19 cellular contexts compared by ENCODE assay signal in the genomic region with DNA sequence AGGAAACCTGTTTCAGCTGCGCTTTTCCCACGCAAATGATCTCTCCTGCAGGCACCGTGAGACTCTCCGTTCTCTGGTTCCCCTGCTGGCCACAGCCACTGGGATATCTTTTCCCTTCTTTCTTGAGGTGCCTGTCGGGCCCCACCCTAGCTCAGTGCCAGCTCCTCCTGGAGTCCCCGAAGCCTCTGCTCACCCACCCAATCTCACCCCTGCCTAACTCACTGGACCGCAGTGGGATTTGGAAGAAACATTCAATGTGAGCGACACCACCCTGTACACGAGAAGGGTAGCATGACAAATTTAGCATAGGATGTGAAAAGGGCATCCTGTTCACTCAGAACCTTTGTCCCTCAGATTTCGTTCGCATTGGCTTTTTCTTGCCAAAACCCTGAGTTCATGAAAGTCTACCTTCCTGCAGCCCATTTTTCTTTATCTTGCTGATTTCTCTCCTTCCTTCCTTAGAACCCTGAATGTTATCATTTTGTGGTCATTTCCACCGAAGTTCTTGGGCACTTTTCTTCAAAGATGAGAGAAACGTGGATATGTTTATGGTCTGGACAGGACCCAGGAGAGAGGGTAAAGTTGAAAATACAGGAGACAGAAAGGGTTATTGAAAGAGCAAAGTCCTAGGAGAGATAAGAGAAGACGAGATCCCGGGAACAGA.
A peak's percentile ranks its signal among the peaks of the same experiment; 100 is the strongest.
DNase-seq lines count a peak whose midpoint lies in the region; ATAC-seq, FAIRE-seq and TF ChIP-seq lines count a peak whose summit lies in the region.
"Had no signal": no experiment of that assay in that cellular context is flagged by ENCODE, and none has a peak within 500 bp of the region (broad histone marks: within the 10 kb centered on the region; RNA-seq: fewer than 3 reads in every experiment).

No MANE protein-coding gene starts in this region.

- no peak for ATAC-seq in HepG2
- peak; percentile 34 to 51 (median 46) for ATAC-seq in right lobe of liver
- no peak for ATAC-seq in GM21390 (IDR thresholded peaks at IDR 0.05; ENCODE audit: unreplicated experiment)

- H3K4me3 ChIP-seq in liver (ENCODE audit: low read depth in 1 of 3, low read length in 3 of 3) (no peak overlapping the region), HepG2 (replicated peaks in 1 of 3; ENCODE audit: insufficient read depth in 1 of 3, low read depth in 2 of 3, low read length in 3 of 3) (no peak overlapping the region), endothelial cell of umbilical vein (replicated peaks in 1 of 3; ENCODE audit: insufficient read depth in 1 of 3, low read depth in 1 of 3, low read length in 3 of 3) (no peak overlapping the region), right lobe of liver (no peak overlapping the region), esophagus squamous epithelium (no peak overlapping the region), kidney (ENCODE audit: low read length in 2 of 2) (no peak overlapping the region)
- H3K4me3 ChIP-seq: HAP-1 had no signal

- H3K27ac ChIP-seq in liver (ENCODE audit: low read depth in 1 of 2, low read length in 2 of 2) (no peak overlapping the region), HepG2 (ENCODE audit: extremely low read length, insufficient read depth, low read length) (no peak overlapping the region), endothelial cell of umbilical vein (ENCODE audit: insufficient read depth, low read depth, low read length) (no peak overlapping the region), right lobe of liver (no peak overlapping the region), esophagus squamous epithelium (no peak overlapping the region), kidney (ENCODE audit: low read depth in 2 of 2, low read length in 2 of 2) (no peak overlapping the region)
- H3K27ac ChIP-seq: HL-60 had no signal

- no peak for DNase-seq in HepG2 (ENCODE audit: low spot score)
- DNase-seq in endothelial cell of umbilical vein (ENCODE audit: low read depth, low spot score): peak; percentile 50
- no peak for DNase-seq in right lobe of liver
- no peak for DNase-seq in esophagus squamous epithelium (lab: John Stamatoyannopoulos, UW)
- no peak for DNase-seq in kidney
- DNase-seq: CD4-positive, CD25-positive, alpha-beta regulatory T cell; DMS79; KBM-7; MM.1S; NCI-H1048; NCI-H1417 treated with DMSO at 0.1 percent for 48 hours; NCI-H187; NCI-H2107; NCI-H446 treated with DMSO at 0.1 percent for 48 hours; SHP77 treated with DMSO at 0.1 percent for 48 hours had no signal

- TF ChIP-seq RAD21 in liver (IDR thresholded peaks at IDR 0.05) (no peak), HepG2 (CRISPR knock-in tag; IDR thresholded peaks at IDR 0.05) (no peak)

- H3K36me3 ChIP-seq in liver (ENCODE audit: control insufficient read depth in 4 of 4, insufficient read depth in 3 of 4, low read depth in 1 of 4, low read length in 3 of 4): no peaks in the 10 kb centered on the region
- H3K36me3 ChIP-seq in HepG2 (replicated peaks in 1 of 2; ENCODE audit: control insufficient read depth in 1 of 2, insufficient read depth in 2 of 2, low read length in 2 of 2): no peaks in the 10 kb centered on the region
- H3K36me3 ChIP-seq in endothelial cell of umbilical vein (ENCODE audit: control insufficient read depth in 2 of 2, extremely low read depth in 1 of 2, insufficient read depth in 2 of 2, low read length in 2 of 2): no peaks in the 10 kb centered on the region
- H3K36me3 ChIP-seq in right lobe of liver: no peaks in the 10 kb centered on the region
- no peaks in the 10 kb centered on the region for H3K36me3 ChIP-seq in esophagus squamous epithelium
- no peaks in the 10 kb centered on the region for H3K36me3 ChIP-seq in kidney (ENCODE audit: control insufficient read depth in 1 of 2, insufficient read depth in 2 of 2, low read length in 2 of 2)
- H3K36me3 ChIP-seq: HAP-1 had no signal

- no peak overlapping the region for H3K4me2 ChIP-seq in HepG2 (ENCODE audit: low read depth, low read length)
- H3K4me2 ChIP-seq in endothelial cell of umbilical vein (ENCODE audit: insufficient read depth, low read length): peak overlapping the region; percentile 56

- H3K9ac ChIP-seq in liver (ENCODE audit: low read depth in 1 of 2, low read length in 2 of 2): no peak overlapping the region
- H3K9ac ChIP-seq in HepG2 (ENCODE audit: insufficient read depth, low read depth, low read length): no peak overlapping the region
- no peak overlapping the region for H3K9ac ChIP-seq in endothelial cell of umbilical vein (replicated peaks; ENCODE audit: extremely low read depth, insufficient read depth, low read length)
- H3K9ac ChIP-seq in kidney (ENCODE audit: low read length in 2 of 2): no peak overlapping the region

- H3K79me2 ChIP-seq in HepG2 (ENCODE audit: insufficient read depth, low read length): no peaks in the 10 kb centered on the region
- no peaks in the 10 kb centered on the region for H3K79me2 ChIP-seq in endothelial cell of umbilical vein (ENCODE audit: control insufficient read depth, insufficient read depth, low read length)

- 57% methylated on average over 15 of the region's 15 CpGs for WGBS in liver
- WGBS in HepG2 (ENCODE audit: low lambda C conversion rate): 49% methylated on average over 15 of the region's 15 CpGs
- 48% methylated on average over 12 of the region's 15 CpGs for WGBS in right lobe of liver (ENCODE audit: insufficient coverage, low coverage, low lambda C conversion rate, missing lambda C conversion rate)
- WGBS in esophagus squamous epithelium, 2 donors: 71 to 85% methylated on average over 13 of the region's 15 CpGs

- H3K9me3 ChIP-seq in liver (ENCODE audit: control insufficient read depth in 4 of 4, low read length in 3 of 4) (no peaks in the 10 kb centered on the region), HepG2 (ENCODE audit: low read length) (no peaks in the 10 kb centered on the region), endothelial cell of umbilical vein (replicated peaks; ENCODE audit: control insufficient read depth, insufficient read depth, low read length) (no peaks in the 10 kb centered on the region), right lobe of liver (no peaks in the 10 kb centered on the region), esophagus squamous epithelium (no peaks in the 10 kb centered on the region), kidney (ENCODE audit: control insufficient read depth in 1 of 2, low read length in 2 of 2) (no peaks in the 10 kb centered on the region)
- H3K9me3 ChIP-seq: HAP-1 had no signal

- TF ChIP-seq CTCF in liver (IDR thresholded peaks at IDR 0.05; ENCODE audit: low read depth, low read length, missing input control) (no peak), HepG2 (CRISPR knock-in tag; IDR thresholded peaks at IDR 0.05) (no peak), endothelial cell of umbilical vein (IDR thresholded peaks at IDR 0.05; ENCODE audit: extremely low read depth in 1 of 2, insufficient read depth in 1 of 2, low read depth in 1 of 2, low read length in 2 of 2) (peak in 1 of 2 donors; percentile 20), right lobe of liver (IDR thresholded peaks at IDR 0.05) (no peak), esophagus squamous epithelium (IDR thresholded peaks at IDR 0.05) (no peak), kidney (IDR thresholded peaks at IDR 0.05; ENCODE audit: borderline replicate concordance, extremely low read depth, insufficient read depth) (no peak)

- no peak for FAIRE-seq in HepG2 (lab: Jason Lieb, UNC)
- FAIRE-seq in endothelial cell of umbilical vein (lab: Jason Lieb, UNC): peak; percentile 88
- FAIRE-seq in kidney (lab: Jason Lieb, UNC): no peak

- H3K27me3 ChIP-seq in liver (ENCODE audit: control insufficient read depth in 4 of 4, insufficient read depth in 4 of 4, low read length in 3 of 4): no peaks in the 10 kb centered on the region
- peaks cover 0 to 11% of the 10 kb centered on the region in 2 experiments; a peak in 1 of 5 replicates for H3K27me3 ChIP-seq in HepG2 (ENCODE audit: control insufficient read depth in 1 of 2, insufficient read depth in 2 of 2, low read length in 2 of 2)
- H3K27me3 ChIP-seq in endothelial cell of umbilical vein (ENCODE audit: control insufficient read depth in 2 of 2, insufficient read depth in 2 of 2, low read length in 2 of 2): no peaks in the 10 kb centered on the region
- no peaks in the 10 kb centered on the region for H3K27me3 ChIP-seq in right lobe of liver
- no peaks in the 10 kb centered on the region for H3K27me3 ChIP-seq in esophagus squamous epithelium

- dilution Hi-C loops in endothelial cell of umbilical vein (cut with MboI; ENCODE audit: extremely low pct_ligation_motif_present, low sequenced_read_pairs): no loop called here

- H3K4me1 ChIP-seq in liver (ENCODE audit: control insufficient read depth in 4 of 4, insufficient read depth in 4 of 4, low read length in 3 of 4): no peaks in the 10 kb centered on the region
- 0 out of 2 replicates have a peak, but pooled peaks cover 5% of the 10 kb centered on the region for H3K4me1 ChIP-seq in HepG2 (ENCODE audit: insufficient read depth, low read length)
- H3K4me1 ChIP-seq in endothelial cell of umbilical vein (ENCODE audit: control insufficient read depth, extremely low read depth, insufficient read depth, low read length): peaks cover 13% of the 10 kb centered on the region
- H3K4me1 ChIP-seq in right lobe of liver: no peaks in the 10 kb centered on the region
- H3K4me1 ChIP-seq in esophagus squamous epithelium: peaks cover 0 to 5% (median 0%) of the 10 kb centered on the region in 3 donors
- no peaks in the 10 kb centered on the region for H3K4me1 ChIP-seq in kidney (ENCODE audit: control insufficient read depth in 1 of 2, insufficient read depth in 1 of 2, low read depth in 1 of 2, low read length in 2 of 2)
- H3K4me1 ChIP-seq: HAP-1 had no signal

- no peak for TF ChIP-seq POLR2A in HepG2 (IDR thresholded peaks at IDR 0.05; ENCODE audit: insufficient read depth in 1 of 2, low read depth in 2 of 2, low read length in 2 of 2)
- TF ChIP-seq POLR2A in endothelial cell of umbilical vein (IDR thresholded peaks at IDR 0.05; ENCODE audit: low read depth, low read length): no peak
- TF ChIP-seq POLR2A in right lobe of liver (IDR thresholded peaks at IDR 0.05): no peak
- no peak for TF ChIP-seq POLR2A in esophagus squamous epithelium (IDR thresholded peaks at IDR 0.05)

- in situ Hi-C loops in HepG2 (cut with HindIII; ENCODE audit: extremely low pct_ligation_motif_present, low pct_unique_long_range_greater_than_20kb): no loop called here

- CTCF ChIA-PET in HepG2 (lab: Yijun Ruan, JAX; ENCODE audit: low intra/inter-chr PET ratio, low total read pairs) (no interaction called here), endothelial cell of umbilical vein (lab: Charles Lee) (interaction anchor here (1.0 to 1.6 kb wide), 2 partner anchors 10 to 84 kb away, joined by 5 to 7 read pairs; no protein-coding TSS in a partner anchor)

- intact Hi-C loops in HepG2 (cut with micrococcal nuclease; ENCODE audit: unreplicated experiment) (no loop called here), endothelial cell of umbilical vein (cut with micrococcal nuclease) (loop anchor here (10.0 kb wide), 2 partner anchors 216 to 384 kb away; no protein-coding TSS in a partner anchor), right lobe of liver (cut with DNase I) (no loop called here), esophagus squamous epithelium (cut with DNase I) (no loop called here), kidney (cut with DNase I) (no loop called here)

- POLR2A ChIA-PET in HepG2 (lab: Yijun Ruan, JAX) (no interaction called here), endothelial cell of umbilical vein (lab: Charles Lee) (no interaction called here)

- H2AFZ ChIP-seq in HepG2 (ENCODE audit: low read length) (no peak overlapping the region), endothelial cell of umbilical vein (ENCODE audit: low read depth, low read length) (peak overlapping the region; percentile 90)

- H3K9me1 ChIP-seq in endothelial cell of umbilical vein (replicated peaks; ENCODE audit: control insufficient read depth, extremely low read depth, insufficient read depth, low read length): no peaks in the 10 kb centered on the region

- H4K20me1 ChIP-seq in HepG2 (ENCODE audit: insufficient read depth, low read length) (no peaks in the 10 kb centered on the region), endothelial cell of umbilical vein (replicated peaks; ENCODE audit: control insufficient read depth, extremely low read depth, insufficient read depth, low read length) (no peaks in the 10 kb centered on the region)

- BruUV-seq in HepG2 (replicated peaks; lab: Mats Ljungman, UMichigan) (no TSS peak), endothelial cell of umbilical vein (replicated peaks; lab: Mats Ljungman, UMichigan) (no TSS peak)

- TF ChIP-seq EP300 in HepG2 (IDR thresholded peaks at IDR 0.05; ENCODE audit: low read depth in 2 of 2, low read length in 2 of 2): no peak
- no peak for TF ChIP-seq EP300 in HepG2 (CRISPR knock-in tag; IDR thresholded peaks at IDR 0.05; ENCODE audit: borderline replicate concordance)

Comparison
In these comparisons a context has a peak if more than half of its experiments do, and no peak if none do; other contexts are left out.
1. ATAC-seq: peak in right lobe of liver (4 of 4); none in HepG2 (single experiment) and GM21390 (single experiment).